Comparison of ENCODE assay signal across 11 cellular contexts in the genomic region with DNA sequence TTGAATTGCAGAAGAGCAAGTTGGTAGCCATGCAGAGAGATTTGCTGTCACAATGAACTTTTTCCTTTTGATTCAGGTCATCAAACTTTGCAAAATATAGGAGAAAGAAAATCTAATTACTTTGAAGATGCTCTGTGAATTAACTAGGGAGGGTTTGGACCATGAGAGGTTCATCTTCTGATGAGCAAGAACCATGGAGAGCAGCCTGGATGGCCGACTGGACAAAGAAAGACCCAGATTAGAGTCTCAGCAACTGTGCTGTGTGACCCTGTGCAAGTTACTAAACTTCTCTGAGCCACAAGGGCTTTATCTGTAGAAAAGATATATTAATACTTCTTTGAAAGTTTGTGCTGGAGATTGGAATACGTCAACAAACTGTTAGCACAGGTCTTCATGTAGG.
"Had no signal": no experiment of that assay in that cellular context is flagged by ENCODE, and none has a peak within 500 bp of the region (broad histone marks: within the 10 kb centered on the region; RNA-seq: fewer than 3 reads in every experiment).

No MANE protein-coding gene starts in this region.

- H3K9ac ChIP-seq: GM23248 had no signal

- H3K4me3 ChIP-seq: GM23248, GM23338, HAP-1 had no signal

- DNase-seq: GM23248, GOT3, H7, H9, HCEC 1CT, HFFc6 had no signal

- FAIRE-seq: H1, H54 had no signal

- H3K4me1 ChIP-seq: HAP-1 had no signal

- H3K4me3 Mint-ChIP-seq: GM23338, H9, HFFc6 had no signal

- H3K9me3 ChIP-seq: HAP-1 had no signal

- H3K9me3 Mint-ChIP-seq: GM23338, H9 had no signal

- H3K4me2 ChIP-seq: GM23338 had no signal

- H3K27ac Mint-ChIP-seq: GM23338, HFFc6 had no signal

- ATAC-seq: GM23338, HCT116 had no signal

- H3K36me3 ChIP-seq: HAP-1 had no signal

- H3K27ac ChIP-seq: GM23248 had no signal

- H2AFZ ChIP-seq: GM23248, GM23338 had no signal
